ENCODE assay signal across 18 cellular contexts in the genomic region with DNA sequence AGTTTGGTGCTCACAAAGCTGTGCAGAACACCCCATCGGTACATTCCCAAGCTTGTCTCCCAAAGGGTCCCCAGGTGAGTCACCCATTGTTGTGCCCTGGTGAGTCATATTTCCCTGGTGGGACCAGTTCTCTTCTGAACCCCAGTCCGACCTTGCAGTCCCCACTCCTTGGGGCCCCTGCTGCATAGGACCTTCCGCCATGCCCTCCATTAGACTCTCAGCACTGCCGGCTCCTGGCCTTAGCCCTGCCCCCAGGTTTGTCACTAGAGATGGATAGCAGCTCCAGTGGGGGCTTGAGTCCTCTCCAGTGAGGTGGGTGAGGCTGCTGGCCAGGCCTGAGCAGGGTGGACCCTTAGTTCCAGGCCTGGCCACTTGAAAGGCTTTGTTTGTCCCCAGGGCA.
DNase-seq lines count a peak whose midpoint lies in the region; ATAC-seq and TF ChIP-seq lines count a peak whose summit lies in the region.
"Had no signal": no experiment of that assay in that cellular context is flagged by ENCODE, and none has a peak within 500 bp of the region (broad histone marks: within the 10 kb centered on the region; RNA-seq: fewer than 3 reads in every experiment).

No MANE protein-coding gene starts in this region.

- TF ChIP-seq CTCF in esophagus muscularis mucosa (IDR thresholded peaks at IDR 0.05) = no peak
- TF ChIP-seq CTCF in Peyer's patch (IDR thresholded peaks at IDR 0.05) = no peak
- no peak for TF ChIP-seq CTCF in omental fat pad (IDR thresholded peaks at IDR 0.05)

- H3K27me3 Mint-ChIP-seq in stimulated activated naive B cell treated with anti-CD40 and anti-IgM and Interleukin-4, amounts not matched to agents 10 μg/mL and 1 μg/mL and 100 μg/mL, for 72 hours = peaks cover 17 to 31% of the 10 kb centered on the region in 2 donors

- H3K27ac Mint-ChIP-seq in stimulated activated naive B cell treated with anti-CD40 and anti-IgM and Interleukin-4, amounts not matched to agents 10 μg/mL and 1 μg/mL and 100 μg/mL, for 72 hours = peak overlapping the region; percentile 31
- H3K27ac Mint-ChIP-seq: CD4-positive, CD25-positive, alpha-beta regulatory T cell; CD8-positive, alpha-beta T cell had no signal

- TF ChIP-seq RAD21 in Ishikawa (IDR thresholded peaks at IDR 0.05; ENCODE audit: low read depth) = no peak

- H3K27ac ChIP-seq in BLaER1 (peak overlapping the region; percentile 32; the same call in 1 of the 2 replicates), esophagus muscularis mucosa (replicated peaks in 1 of 4) (no peak overlapping the region), Peyer's patch (no peak overlapping the region)
- H3K27ac ChIP-seq: 22Rv1, C4-2B, GM23248 had no signal

- no peak for ATAC-seq in stimulated activated naive B cell treated with anti-CD40 and anti-IgM and Interleukin-4, amounts not matched to agents 10 μg/mL and 1 μg/mL and 100 μg/mL, for 72 hours (replicated peaks)
- ATAC-seq in omental fat pad (ENCODE audit: low FRiP score) = no peak
- ATAC-seq: CD8-positive, alpha-beta T cell had no signal

- peaks cover 2% of the 10 kb centered on the region in 2 donors for H3K4me1 Mint-ChIP-seq in stimulated activated naive B cell treated with anti-CD40 and anti-IgM and Interleukin-4, amounts not matched to agents 10 μg/mL and 1 μg/mL and 100 μg/mL, for 72 hours

- TF ChIP-seq POLR2A in esophagus muscularis mucosa (IDR thresholded peaks at IDR 0.05; ENCODE audit: low read depth) (no peak), Peyer's patch (IDR thresholded peaks at IDR 0.05) (no peak)

- H3K36me3 ChIP-seq in BLaER1 (peaks cover 48% of the 10 kb centered on the region), esophagus muscularis mucosa (no peaks in the 10 kb centered on the region), Peyer's patch (no peaks in the 10 kb centered on the region)
- H3K36me3 ChIP-seq: BE2C had no signal

- H3K9me3 ChIP-seq in BLaER1 (peaks cover 21% of the 10 kb centered on the region), esophagus muscularis mucosa (no peaks in the 10 kb centered on the region), Peyer's patch (no peaks in the 10 kb centered on the region)
- H3K9me3 ChIP-seq: BE2C, Caco-2 had no signal

- H3K36me3 Mint-ChIP-seq in stimulated activated naive B cell treated with anti-CD40 and anti-IgM and Interleukin-4, amounts not matched to agents 10 μg/mL and 1 μg/mL and 100 μg/mL, for 72 hours = peaks cover 3 to 10% of the 10 kb centered on the region in 2 donors
- H3K36me3 Mint-ChIP-seq: CD4-positive, CD25-positive, alpha-beta regulatory T cell; CD8-positive, alpha-beta T cell had no signal

- no peak overlapping the region for H3K4me3 Mint-ChIP-seq in stimulated activated naive B cell treated with anti-CD40 and anti-IgM and Interleukin-4, amounts not matched to agents 10 μg/mL and 1 μg/mL and 100 μg/mL, for 72 hours
- H3K4me3 Mint-ChIP-seq: CD4-positive, CD25-positive, alpha-beta regulatory T cell; CD8-positive, alpha-beta T cell had no signal

- peaks cover 31% of the 10 kb centered on the region for H4K20me1 ChIP-seq in BLaER1

- no peaks in the 10 kb centered on the region for H3K27me3 ChIP-seq in BLaER1
- H3K27me3 ChIP-seq in esophagus muscularis mucosa = peaks cover 0 to 34% (median 0%) of the 10 kb centered on the region in 4 donors
- no peaks in the 10 kb centered on the region for H3K27me3 ChIP-seq in Peyer's patch
- H3K27me3 ChIP-seq: BE2C had no signal

- H3K4me3 ChIP-seq in BLaER1 (no peak overlapping the region), esophagus muscularis mucosa (no peak overlapping the region), Peyer's patch (no peak overlapping the region)
- H3K4me3 ChIP-seq: GM23248 had no signal

- H3K4me1 ChIP-seq in BLaER1 = peaks cover 57% of the 10 kb centered on the region
- peaks cover 5 to 17% (median 15%) of the 10 kb centered on the region in 4 donors for H3K4me1 ChIP-seq in esophagus muscularis mucosa
- peaks cover 0 to 9% (median 4%) of the 10 kb centered on the region in 4 donors for H3K4me1 ChIP-seq in Peyer's patch
- H3K4me1 ChIP-seq: BE2C, Caco-2 had no signal

- TF ChIP-seq EP300 in Ishikawa (IDR thresholded peaks at IDR 0.05; ENCODE audit: borderline replicate concordance) = no peak
- no peak for TF ChIP-seq EP300 in esophagus muscularis mucosa (IDR thresholded peaks at IDR 0.05)

- H3K4me2 ChIP-seq in BLaER1 = peak overlapping the region; percentile 85

- intact Hi-C loops in esophagus muscularis mucosa (cut with DNase I) = no loop called here

- H3K9me3 Mint-ChIP-seq in stimulated activated naive B cell treated with anti-CD40 and anti-IgM and Interleukin-4, amounts not matched to agents 10 μg/mL and 1 μg/mL and 100 μg/mL, for 72 hours = peaks cover 5 to 10% of the 10 kb centered on the region in 2 donors

- no peak overlapping the region for H3K9ac ChIP-seq in BLaER1
- H3K9ac ChIP-seq: GM23248 had no signal

- 78% methylated on average over 2 of the region's 4 CpGs for WGBS in esophagus muscularis mucosa

- DNase-seq in esophagus muscularis mucosa (ENCODE audit: extremely low spot score) (peak; percentile 21), Peyer's patch (no peak), omental fat pad (ENCODE audit: low spot score) (no peak), hippocampal formation (lab: John Stamatoyannopoulos, UW) (no peak)
- no peak for DNase-seq in stimulated activated naive B cell treated with anti-CD40 and anti-IgM and Interleukin-4, amounts not matched to agents 10 μg/mL and 1 μg/mL and 100 μg/mL, for 72 hours
- DNase-seq: AML-193; BE2C; Caco-2; CD4-positive, CD25-positive, alpha-beta regulatory T cell; CD8-positive, alpha-beta T cell; DMS153; DND-41; GM23248; HCEC 1CT had no signal

TF ChIP-seq in Ishikawa, 13 proteins besides CTCF, POLR2A, EP300 and RAD21:
- TF ChIP-seq, protein P1, sequence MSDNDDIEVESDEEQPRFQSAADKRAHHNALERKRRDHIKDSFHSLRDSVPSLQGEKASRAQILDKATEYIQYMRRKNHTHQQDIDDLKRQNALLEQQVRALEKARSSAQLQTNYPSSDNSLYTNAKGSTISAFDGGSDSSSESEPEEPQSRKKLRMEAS (IDR thresholded peaks at IDR 0.05) = no peak
- 0 out of 2 replicates have a peak, but pooled peaks have one; percentile 21 for TF ChIP-seq EGR1 (IDR thresholded peaks at IDR 0.05)
- TF ChIP-seq YY1 (IDR thresholded peaks at IDR 0.05; ENCODE audit: low read depth) = no peak
- TF ChIP-seq NFIC (IDR thresholded peaks at IDR 0.05) = no peak
- no peak for TF ChIP-seq CEBPB (IDR thresholded peaks at IDR 0.05)
- TF ChIP-seq CREB1 (IDR thresholded peaks at IDR 0.05; ENCODE audit: low read depth) = no peak
- TF ChIP-seq, protein P2, sequence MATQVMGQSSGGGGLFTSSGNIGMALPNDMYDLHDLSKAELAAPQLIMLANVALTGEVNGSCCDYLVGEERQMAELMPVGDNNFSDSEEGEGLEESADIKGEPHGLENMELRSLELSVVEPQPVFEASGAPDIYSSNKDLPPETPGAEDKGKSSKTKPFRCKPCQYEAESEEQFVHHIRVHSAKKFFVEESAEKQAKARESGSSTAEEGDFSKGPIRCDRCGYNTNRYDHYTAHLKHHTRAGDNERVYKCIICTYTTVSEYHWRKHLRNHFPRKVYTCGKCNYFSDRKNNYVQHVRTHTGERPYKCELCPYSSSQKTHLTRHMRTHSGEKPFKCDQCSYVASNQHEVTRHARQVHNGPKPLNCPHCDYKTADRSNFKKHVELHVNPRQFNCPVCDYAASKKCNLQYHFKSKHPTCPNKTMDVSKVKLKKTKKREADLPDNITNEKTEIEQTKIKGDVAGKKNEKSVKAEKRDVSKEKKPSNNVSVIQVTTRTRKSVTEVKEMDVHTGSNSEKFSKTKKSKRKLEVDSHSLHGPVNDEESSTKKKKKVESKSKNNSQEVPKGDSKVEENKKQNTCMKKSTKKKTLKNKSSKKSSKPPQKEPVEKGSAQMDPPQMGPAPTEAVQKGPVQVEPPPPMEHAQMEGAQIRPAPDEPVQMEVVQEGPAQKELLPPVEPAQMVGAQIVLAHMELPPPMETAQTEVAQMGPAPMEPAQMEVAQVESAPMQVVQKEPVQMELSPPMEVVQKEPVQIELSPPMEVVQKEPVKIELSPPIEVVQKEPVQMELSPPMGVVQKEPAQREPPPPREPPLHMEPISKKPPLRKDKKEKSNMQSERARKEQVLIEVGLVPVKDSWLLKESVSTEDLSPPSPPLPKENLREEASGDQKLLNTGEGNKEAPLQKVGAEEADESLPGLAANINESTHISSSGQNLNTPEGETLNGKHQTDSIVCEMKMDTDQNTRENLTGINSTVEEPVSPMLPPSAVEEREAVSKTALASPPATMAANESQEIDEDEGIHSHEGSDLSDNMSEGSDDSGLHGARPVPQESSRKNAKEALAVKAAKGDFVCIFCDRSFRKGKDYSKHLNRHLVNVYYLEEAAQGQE (IDR thresholded peaks at IDR 0.05; ENCODE audit: low read depth) = no peak
- no peak for TF ChIP-seq TAF1 (IDR thresholded peaks at IDR 0.05; ENCODE audit: low read depth)
